ENCODE assay signal across 1 cellular context in the genomic region with DNA sequence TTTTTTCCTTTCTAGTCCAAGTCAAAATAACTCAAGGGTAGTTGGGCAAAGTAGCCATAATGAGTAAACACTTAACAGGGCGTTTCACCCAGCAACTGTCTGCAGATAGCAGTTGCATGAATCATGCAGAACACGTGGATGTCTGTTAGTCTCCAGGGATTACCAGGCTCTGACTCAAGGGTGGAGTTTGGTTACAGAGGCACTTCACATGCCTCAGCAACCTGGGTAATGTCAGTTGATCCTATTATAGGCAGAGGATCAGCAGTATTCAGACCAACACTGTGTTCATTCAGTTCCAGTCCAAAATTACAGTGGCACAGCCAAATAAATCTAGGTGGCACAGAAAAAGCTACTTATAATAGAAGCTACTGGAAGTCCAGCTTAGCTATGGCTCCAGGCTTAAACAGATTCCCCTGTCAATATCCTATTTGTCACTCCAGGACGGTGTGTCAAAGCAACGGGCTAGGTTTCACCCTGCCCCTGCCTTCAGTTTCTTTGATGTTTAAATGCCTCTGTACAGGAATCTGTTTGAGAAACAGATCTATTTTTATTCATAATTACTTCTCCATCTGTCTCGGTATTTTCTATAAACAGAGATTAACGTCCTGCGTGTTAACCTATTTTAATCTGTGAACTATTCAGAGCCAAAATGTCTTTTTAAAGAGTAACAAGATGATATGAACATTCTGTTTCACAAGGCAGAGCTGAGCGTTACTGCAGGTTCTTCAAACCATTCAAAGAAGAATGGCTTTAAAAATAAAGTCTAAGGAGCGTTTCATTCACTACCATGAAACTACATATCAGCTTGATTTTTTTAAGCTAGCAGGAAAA.
TF ChIP-seq lines count a peak whose summit lies in the region.

No MANE protein-coding gene starts in this region.

TF ChIP-seq in K562, 482 proteins besides CTCF, POLR2A, EP300 and RAD21 (continued from another document and continues in another):
- TF ChIP-seq FOXO4 (CRISPR knock-in tag; IDR thresholded peaks at IDR 0.05) (no peak), PTBP1 (IDR thresholded peaks at IDR 0.05; ENCODE audit: low read depth, low read length) (no peak), KLF10 (CRISPR knock-in tag; IDR thresholded peaks at IDR 0.05) (no peak), ZNF41 (CRISPR knock-in tag; conservative IDR thresholded peaks at IDR 0.05) (no peak), HNRNPK (IDR thresholded peaks at IDR 0.05; ENCODE audit: low read depth, low read length, poor library complexity, severe bottlenecking) (no peak), PURB (CRISPR knock-in tag; IDR thresholded peaks at IDR 0.05; ENCODE audit: low read depth) (no peak), ZNF384 (IDR thresholded peaks at IDR 0.05; ENCODE audit: low read depth, low read length) (no peak), ZFPM2 (CRISPR knock-in tag; IDR thresholded peaks at IDR 0.05) (no peak), ZNF584 (CRISPR knock-in tag; IDR thresholded peaks at IDR 0.05; ENCODE audit: low read depth) (no peak), ATF1 (CRISPR knock-in tag; IDR thresholded peaks at IDR 0.05) (no peak), ATF1 (tag; IDR thresholded peaks at IDR 0.05) (0 out of 2 replicates have a peak, but pooled peaks have one; percentile 21), COPS2 (conservative IDR thresholded peaks at IDR 0.05) (no peak), HIVEP1 (CRISPR knock-in tag; IDR thresholded peaks at IDR 0.05) (no peak), SREBF2 (CRISPR knock-in tag; IDR thresholded peaks at IDR 0.05) (no peak), SRSF7 (optimal IDR thresholded peaks at IDR 0.05; ENCODE audit: low read depth, low read length) (no peak), HDGF (IDR thresholded peaks at IDR 0.05) (no peak), TAL1 (IDR thresholded peaks at IDR 0.05) (no peak), ZNF224 (CRISPR knock-in tag; IDR thresholded peaks at IDR 0.05) (no peak), AFF4 (CRISPR knock-in tag; IDR thresholded peaks at IDR 0.05) (no peak), CREB3 (tag; conservative IDR thresholded peaks at IDR 0.05; ENCODE audit: low read depth) (no peak), ZNF217 (CRISPR knock-in tag; IDR thresholded peaks at IDR 0.05) (no peak), ZZZ3 (IDR thresholded peaks at IDR 0.05) (no peak), ZNF696 (CRISPR knock-in tag; conservative IDR thresholded peaks at IDR 0.05) (no peak), ZKSCAN3 (CRISPR knock-in tag; IDR thresholded peaks at IDR 0.05) (no peak), POLR3A (IDR thresholded peaks at IDR 0.05; ENCODE audit: borderline replicate concordance, extremely low read depth, insufficient read depth, insufficient read length) (no peak), GTF2E2 (tag; IDR thresholded peaks at IDR 0.05) (no peak), CAMTA2 (CRISPR knock-in tag; conservative IDR thresholded peaks at IDR 0.05) (no peak), ARHGAP35 (IDR thresholded peaks at IDR 0.05; ENCODE audit: partially characterized antibody) (no peak), KDM2B (CRISPR knock-in tag; IDR thresholded peaks at IDR 0.05) (no peak), KAT2B (IDR thresholded peaks at IDR 0.05; ENCODE audit: low read depth, low read length) (no peak), LCOR (CRISPR knock-in tag; IDR thresholded peaks at IDR 0.05) (no peak), NFYB (IDR thresholded peaks at IDR 0.05; ENCODE audit: extremely low read depth, insufficient read length) (no peak), THRAP3 (IDR thresholded peaks at IDR 0.05; ENCODE audit: borderline replicate concordance) (no peak), GMEB1 (CRISPR knock-in tag; IDR thresholded peaks at IDR 0.05) (no peak), ESRRA (IDR thresholded peaks at IDR 0.05; ENCODE audit: borderline replicate concordance, low read depth) (no peak), ZNF23 (CRISPR knock-in tag; IDR thresholded peaks at IDR 0.05) (no peak), NUFIP1 (IDR thresholded peaks at IDR 0.05; ENCODE audit: partially characterized antibody) (no peak), ELF2 (CRISPR knock-in tag; IDR thresholded peaks at IDR 0.05) (no peak)
- TF ChIP-seq, protein P1, sequence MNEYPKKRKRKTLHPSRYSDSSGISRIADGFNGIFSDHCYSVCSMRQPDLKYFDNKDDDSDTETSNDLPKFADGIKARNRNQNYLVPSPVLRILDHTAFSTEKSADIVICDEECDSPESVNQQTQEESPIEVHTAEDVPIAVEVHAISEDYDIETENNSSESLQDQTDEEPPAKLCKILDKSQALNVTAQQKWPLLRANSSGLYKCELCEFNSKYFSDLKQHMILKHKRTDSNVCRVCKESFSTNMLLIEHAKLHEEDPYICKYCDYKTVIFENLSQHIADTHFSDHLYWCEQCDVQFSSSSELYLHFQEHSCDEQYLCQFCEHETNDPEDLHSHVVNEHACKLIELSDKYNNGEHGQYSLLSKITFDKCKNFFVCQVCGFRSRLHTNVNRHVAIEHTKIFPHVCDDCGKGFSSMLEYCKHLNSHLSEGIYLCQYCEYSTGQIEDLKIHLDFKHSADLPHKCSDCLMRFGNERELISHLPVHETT (CRISPR knock-in tag; conservative IDR thresholded peaks at IDR 0.05 in 1 of 2, IDR thresholded peaks at IDR 0.05 in 1 of 2): peak in 1 of 2 experiments; percentile 68; a peak in 1 of 4 replicates
- TF ChIP-seq, protein P2, sequence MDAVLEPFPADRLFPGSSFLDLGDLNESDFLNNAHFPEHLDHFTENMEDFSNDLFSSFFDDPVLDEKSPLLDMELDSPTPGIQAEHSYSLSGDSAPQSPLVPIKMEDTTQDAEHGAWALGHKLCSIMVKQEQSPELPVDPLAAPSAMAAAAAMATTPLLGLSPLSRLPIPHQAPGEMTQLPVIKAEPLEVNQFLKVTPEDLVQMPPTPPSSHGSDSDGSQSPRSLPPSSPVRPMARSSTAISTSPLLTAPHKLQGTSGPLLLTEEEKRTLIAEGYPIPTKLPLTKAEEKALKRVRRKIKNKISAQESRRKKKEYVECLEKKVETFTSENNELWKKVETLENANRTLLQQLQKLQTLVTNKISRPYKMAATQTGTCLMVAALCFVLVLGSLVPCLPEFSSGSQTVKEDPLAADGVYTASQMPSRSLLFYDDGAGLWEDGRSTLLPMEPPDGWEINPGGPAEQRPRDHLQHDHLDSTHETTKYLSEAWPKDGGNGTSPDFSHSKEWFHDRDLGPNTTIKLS (IDR thresholded peaks at IDR 0.05; ENCODE audit: borderline replicate concordance, low read depth): peak; percentile 36; the same call in 1 of the 2 replicates
- TF ChIP-seq, protein P3, sequence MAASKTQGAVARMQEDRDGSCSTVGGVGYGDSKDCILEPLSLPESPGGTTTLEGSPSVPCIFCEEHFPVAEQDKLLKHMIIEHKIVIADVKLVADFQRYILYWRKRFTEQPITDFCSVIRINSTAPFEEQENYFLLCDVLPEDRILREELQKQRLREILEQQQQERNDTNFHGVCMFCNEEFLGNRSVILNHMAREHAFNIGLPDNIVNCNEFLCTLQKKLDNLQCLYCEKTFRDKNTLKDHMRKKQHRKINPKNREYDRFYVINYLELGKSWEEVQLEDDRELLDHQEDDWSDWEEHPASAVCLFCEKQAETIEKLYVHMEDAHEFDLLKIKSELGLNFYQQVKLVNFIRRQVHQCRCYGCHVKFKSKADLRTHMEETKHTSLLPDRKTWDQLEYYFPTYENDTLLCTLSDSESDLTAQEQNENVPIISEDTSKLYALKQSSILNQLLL (CRISPR knock-in tag; IDR thresholded peaks at IDR 0.05; ENCODE audit: borderline replicate concordance): no peak
- TF ChIP-seq, protein P4, sequence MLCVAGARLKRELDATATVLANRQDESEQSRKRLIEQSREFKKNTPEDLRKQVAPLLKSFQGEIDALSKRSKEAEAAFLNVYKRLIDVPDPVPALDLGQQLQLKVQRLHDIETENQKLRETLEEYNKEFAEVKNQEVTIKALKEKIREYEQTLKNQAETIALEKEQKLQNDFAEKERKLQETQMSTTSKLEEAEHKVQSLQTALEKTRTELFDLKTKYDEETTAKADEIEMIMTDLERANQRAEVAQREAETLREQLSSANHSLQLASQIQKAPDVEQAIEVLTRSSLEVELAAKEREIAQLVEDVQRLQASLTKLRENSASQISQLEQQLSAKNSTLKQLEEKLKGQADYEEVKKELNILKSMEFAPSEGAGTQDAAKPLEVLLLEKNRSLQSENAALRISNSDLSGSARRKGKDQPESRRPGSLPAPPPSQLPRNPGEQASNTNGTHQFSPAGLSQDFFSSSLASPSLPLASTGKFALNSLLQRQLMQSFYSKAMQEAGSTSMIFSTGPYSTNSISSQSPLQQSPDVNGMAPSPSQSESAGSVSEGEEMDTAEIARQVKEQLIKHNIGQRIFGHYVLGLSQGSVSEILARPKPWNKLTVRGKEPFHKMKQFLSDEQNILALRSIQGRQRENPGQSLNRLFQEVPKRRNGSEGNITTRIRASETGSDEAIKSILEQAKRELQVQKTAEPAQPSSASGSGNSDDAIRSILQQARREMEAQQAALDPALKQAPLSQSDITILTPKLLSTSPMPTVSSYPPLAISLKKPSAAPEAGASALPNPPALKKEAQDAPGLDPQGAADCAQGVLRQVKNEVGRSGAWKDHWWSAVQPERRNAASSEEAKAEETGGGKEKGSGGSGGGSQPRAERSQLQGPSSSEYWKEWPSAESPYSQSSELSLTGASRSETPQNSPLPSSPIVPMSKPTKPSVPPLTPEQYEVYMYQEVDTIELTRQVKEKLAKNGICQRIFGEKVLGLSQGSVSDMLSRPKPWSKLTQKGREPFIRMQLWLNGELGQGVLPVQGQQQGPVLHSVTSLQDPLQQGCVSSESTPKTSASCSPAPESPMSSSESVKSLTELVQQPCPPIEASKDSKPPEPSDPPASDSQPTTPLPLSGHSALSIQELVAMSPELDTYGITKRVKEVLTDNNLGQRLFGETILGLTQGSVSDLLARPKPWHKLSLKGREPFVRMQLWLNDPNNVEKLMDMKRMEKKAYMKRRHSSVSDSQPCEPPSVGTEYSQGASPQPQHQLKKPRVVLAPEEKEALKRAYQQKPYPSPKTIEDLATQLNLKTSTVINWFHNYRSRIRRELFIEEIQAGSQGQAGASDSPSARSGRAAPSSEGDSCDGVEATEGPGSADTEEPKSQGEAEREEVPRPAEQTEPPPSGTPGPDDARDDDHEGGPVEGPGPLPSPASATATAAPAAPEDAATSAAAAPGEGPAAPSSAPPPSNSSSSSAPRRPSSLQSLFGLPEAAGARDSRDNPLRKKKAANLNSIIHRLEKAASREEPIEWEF (CRISPR knock-in tag; IDR thresholded peaks at IDR 0.05): 0 out of 2 replicates have a peak, but pooled peaks have one; percentile 60
- TF ChIP-seq, protein P5, sequence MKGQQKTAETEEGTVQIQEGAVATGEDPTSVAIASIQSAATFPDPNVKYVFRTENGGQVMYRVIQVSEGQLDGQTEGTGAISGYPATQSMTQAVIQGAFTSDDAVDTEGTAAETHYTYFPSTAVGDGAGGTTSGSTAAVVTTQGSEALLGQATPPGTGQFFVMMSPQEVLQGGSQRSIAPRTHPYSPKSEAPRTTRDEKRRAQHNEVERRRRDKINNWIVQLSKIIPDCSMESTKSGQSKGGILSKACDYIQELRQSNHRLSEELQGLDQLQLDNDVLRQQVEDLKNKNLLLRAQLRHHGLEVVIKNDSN (CRISPR knock-in tag; IDR thresholded peaks at IDR 0.05): peak; percentile 61
